ENCODE assay signal across 17 cellular contexts in the genomic region with DNA sequence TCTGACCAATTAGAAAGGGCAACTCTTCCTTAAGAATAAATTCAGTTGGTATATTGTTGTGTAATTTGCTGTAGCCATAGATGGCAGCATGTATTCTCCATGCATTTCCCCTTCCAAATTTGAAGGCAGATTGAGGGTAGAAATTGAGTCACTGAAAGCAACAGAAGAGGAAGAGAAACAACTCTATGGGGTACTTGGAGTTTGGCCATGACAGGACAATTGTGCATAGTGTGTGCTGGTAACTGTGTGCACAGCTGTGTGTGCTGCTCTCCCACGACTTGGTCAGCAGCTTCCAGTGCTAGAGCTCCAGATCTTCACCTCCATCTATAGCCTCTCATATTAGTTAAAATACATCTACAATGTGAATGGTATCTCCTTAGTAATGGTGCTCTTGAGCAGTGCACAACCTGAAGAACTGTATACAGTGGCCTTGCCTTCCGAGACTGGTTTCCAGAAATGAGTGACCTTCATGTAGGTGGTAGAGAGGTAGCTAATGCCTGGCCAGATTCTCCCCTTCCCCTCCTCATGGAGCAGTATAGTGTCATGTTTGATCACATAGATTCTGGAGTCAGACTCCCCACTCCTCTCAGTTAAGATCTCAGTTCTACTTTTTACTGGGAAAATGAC. TPM values are rescaled to one million over a fixed set of nuclear protein-coding genes. Genes with fewer than 3 reads are reported as not detected.
A peak's percentile ranks its signal among the peaks of the same experiment; 100 is the strongest.
DNase-seq lines count a peak whose midpoint lies in the region; ATAC-seq and TF ChIP-seq lines count a peak whose summit lies in the region.
"Had no signal": no experiment of that assay in that cellular context is flagged by ENCODE, and none has a peak within 500 bp of the region (broad histone marks: within the 10 kb centered on the region; RNA-seq: fewer than 3 reads in every experiment).

No MANE protein-coding gene starts in this region.

- intact Hi-C loops in CD14-positive monocyte (cut with micrococcal nuclease) (loop anchor here in 1 of 2 donors (10.0 kb wide), 1 partner anchor 56 kb away; no protein-coding TSS in a partner anchor), natural killer cell (cut with micrococcal nuclease) (no loop called here)

- no peak for TF ChIP-seq CTCF in CD14-positive monocyte (IDR thresholded peaks at IDR 0.05)
- no peak for TF ChIP-seq CTCF in natural killer cell (IDR thresholded peaks at IDR 0.05)

- H3K4me1 Mint-ChIP-seq in CD14-positive monocyte (peaks cover 53% of the 10 kb centered on the region), natural killer cell (peaks cover 9 to 10% of the 10 kb centered on the region in 2 donors)

- H3K36me3 Mint-ChIP-seq in CD14-positive monocyte (peaks cover 0 to 2% of the 10 kb centered on the region in 2 donors), natural killer cell (no peaks in the 10 kb centered on the region)

- H3K27ac Mint-ChIP-seq in CD14-positive monocyte (peak overlapping the region in 5 of 7 donors; percentile 18 to 90 (median 65)), natural killer cell (no peak overlapping the region)

- peaks cover 9 to 24% (median 14%) of the 10 kb centered on the region in 3 donors for H3K27me3 Mint-ChIP-seq in CD14-positive monocyte (ENCODE audit: low read depth in 3 of 3)
- peaks cover 23 to 39% of the 10 kb centered on the region in 2 donors for H3K27me3 Mint-ChIP-seq in natural killer cell (ENCODE audit: low read depth in 2 of 2)

- H3K4me3 Mint-ChIP-seq in CD14-positive monocyte (peak overlapping the region in 1 of 2 donors; percentile 63), natural killer cell (no peak overlapping the region)

- ATAC-seq in GM21381 (IDR thresholded peaks at IDR 0.05; ENCODE audit: unreplicated experiment) (peak; percentile 55), HG03103 (IDR thresholded peaks at IDR 0.05; ENCODE audit: low read depth, unreplicated experiment) (peak; percentile 69), natural killer cell (no peak)

- H3K9me3 Mint-ChIP-seq in CD14-positive monocyte = no peaks in the 10 kb centered on the region
- no peaks in the 10 kb centered on the region for H3K9me3 Mint-ChIP-seq in natural killer cell

- DNase-seq in CD14-positive monocyte (ENCODE audit: low spot score) (no peak), SIG-M5 (lab: John Stamatoyannopoulos, UW) (peak; percentile 83), cerebellum (ENCODE audit: low spot score) (no peak), DMS53 (lab: John Stamatoyannopoulos, UW) (no peak), natural killer cell (no peak)
- DNase-seq in stimulated activated naive CD4-positive, alpha-beta T cell treated with Interleukin-2 at 50 U/mL for 16 hours (lab: John Stamatoyannopoulos, UW) = no peak
- DNase-seq: activated T-cell treated with anti-CD3 and anti-CD28 coated beads for 4 hours; aorta; effector CD4-positive, alpha-beta T cell; foreskin melanocyte; kidney; NCI-H2227 treated with DMSO at 0.1 percent for 48 hours; testis had no signal

RNA-seq across cellular contexts. Expression of a gene that starts 0.9 kb away (rescaled TPM):
- not detected for polyA plus RNA-seq in CD14-positive monocyte
- not detected for total RNA-seq in cerebellum
- total RNA-seq in natural killer cell = not detected
- total RNA-seq: aorta, myocyte, right atrium auricular region had no signal
- polyA plus RNA-seq: aorta had no signal

RNA-seq across cellular contexts. Expression of a gene that starts 24.9 kb away (rescaled TPM):
- not detected for polyA plus RNA-seq in CD14-positive monocyte
- total RNA-seq in cerebellum = 3.5 TPM
- under 1 TPM in 1 of 3 donors, not detected in 2; 0.38 TPM for total RNA-seq in natural killer cell
- total RNA-seq: myocyte, right atrium auricular region, testis had no signal

RNA-seq across cellular contexts. Expression of a gene that starts 49.4 kb away (rescaled TPM):
- polyA plus RNA-seq in CD14-positive monocyte = 1 to 10 TPM; 2.2 to 3.0 TPM
- not detected for total RNA-seq in cerebellum
- 100 to 1,000 TPM; 157 to 178 (median 177) TPM for total RNA-seq in natural killer cell
- total RNA-seq: myocyte had no signal

Comparison
In these comparisons a context has a peak if more than half of its experiments do, and no peak if none do; other contexts are left out.
1. H3K27ac Mint-ChIP-seq: peak in CD14-positive monocyte (5 of 7); none in natural killer cell (0 of 2).
2. ATAC-seq: peak in GM21381 (single experiment) and HG03103 (single experiment); none in natural killer cell (0 of 3).
3. RNA of a gene that starts 49.4 kb away (total RNA-seq): 157 to 178 TPM in natural killer cell; not detected in cerebellum (single experiment); every median in the first group is over 100 times any median in the second.